8 cellular contexts compared by ENCODE assay signal in the genomic region with DNA sequence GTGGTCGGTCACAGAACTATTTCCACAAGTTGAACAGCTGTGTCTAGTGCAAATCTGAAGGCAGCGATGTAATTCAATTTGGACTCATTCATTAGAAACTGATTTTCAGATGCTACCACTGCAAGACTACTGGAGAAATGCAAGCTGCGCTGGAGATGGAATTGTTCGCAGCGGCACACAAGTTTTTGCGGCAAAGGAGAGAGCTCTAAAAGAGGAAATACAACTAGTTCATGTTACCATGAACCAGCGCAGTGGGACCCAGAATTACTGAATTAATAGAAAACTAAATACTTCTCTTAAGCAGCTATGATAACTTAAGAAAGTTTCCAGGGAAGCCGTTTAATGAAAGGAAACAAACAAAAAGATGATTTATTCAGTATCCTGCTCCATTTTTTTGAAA.
DNase-seq lines count a peak whose midpoint lies in the region; ATAC-seq lines count a peak whose summit lies in the region.

No MANE protein-coding gene starts in this region.

- H3K4me1 Mint-ChIP-seq in stimulated activated naive CD8-positive, alpha-beta T cell treated with anti-CD3 and anti-CD28 coated beads, Interleukin-15, Interleukin-2, amounts not matched to agents 100 ng/mL and 50 ng/mL, for 24 hours (ENCODE audit: low read depth) = peaks cover 67% of the 10 kb centered on the region
- peaks cover 47% of the 10 kb centered on the region for H3K4me1 Mint-ChIP-seq in memory B cell

- peak overlapping the region; percentile 91 for H3K27ac Mint-ChIP-seq in stimulated activated naive CD8-positive, alpha-beta T cell treated with anti-CD3 and anti-CD28 coated beads, Interleukin-15, Interleukin-2, amounts not matched to agents 100 ng/mL and 50 ng/mL, for 24 hours
- H3K27ac Mint-ChIP-seq in memory B cell = peak overlapping the region; percentile 81

- no peaks in the 10 kb centered on the region for H3K9me3 Mint-ChIP-seq in stimulated activated naive CD8-positive, alpha-beta T cell treated with anti-CD3 and anti-CD28 coated beads, Interleukin-15, Interleukin-2, amounts not matched to agents 100 ng/mL and 50 ng/mL, for 24 hours
- H3K9me3 Mint-ChIP-seq in memory B cell = no peaks in the 10 kb centered on the region

- H3K9ac ChIP-seq in adipocyte (ENCODE audit: low read length) = peak overlapping the region; percentile 81

- no peaks in the 10 kb centered on the region for H3K27me3 ChIP-seq in adipocyte (replicated peaks; ENCODE audit: control insufficient read depth, insufficient read depth, low read length)

- H3K9me3 ChIP-seq in adipocyte (ENCODE audit: control insufficient read depth, low read length) = no peaks in the 10 kb centered on the region

- peaks cover 5% of the 10 kb centered on the region for H3K27me3 Mint-ChIP-seq in stimulated activated naive CD8-positive, alpha-beta T cell treated with anti-CD3 and anti-CD28 coated beads, Interleukin-15, Interleukin-2, amounts not matched to agents 100 ng/mL and 50 ng/mL, for 24 hours
- peaks cover 2% of the 10 kb centered on the region for H3K27me3 Mint-ChIP-seq in memory B cell

- H3K4me3 Mint-ChIP-seq in stimulated activated naive CD8-positive, alpha-beta T cell treated with anti-CD3 and anti-CD28 coated beads, Interleukin-15, Interleukin-2, amounts not matched to agents 100 ng/mL and 50 ng/mL, for 24 hours = peak overlapping the region; percentile 95
- peak overlapping the region; percentile 89 for H3K4me3 Mint-ChIP-seq in memory B cell

- H3K4me1 ChIP-seq in adipocyte (ENCODE audit: control insufficient read depth, insufficient read depth, low read length) = peaks cover 49% of the 10 kb centered on the region

- H3K36me3 Mint-ChIP-seq in stimulated activated naive CD8-positive, alpha-beta T cell treated with anti-CD3 and anti-CD28 coated beads, Interleukin-15, Interleukin-2, amounts not matched to agents 100 ng/mL and 50 ng/mL, for 24 hours (ENCODE audit: low read depth) = peaks cover 20% of the 10 kb centered on the region
- H3K36me3 Mint-ChIP-seq in memory B cell = peaks cover 8% of the 10 kb centered on the region

- no peak for ATAC-seq in stimulated activated naive CD8-positive, alpha-beta T cell treated with anti-CD3 and anti-CD28 coated beads, Interleukin-15, Interleukin-2, amounts not matched to agents 100 U/mL and 50 U/mL, for 24 hours
- no peak for ATAC-seq in memory B cell (ENCODE audit: low read depth)
- no peak for ATAC-seq in HG02623 (IDR thresholded peaks at IDR 0.05; ENCODE audit: unreplicated experiment)
- no peak for ATAC-seq in GM21526 (IDR thresholded peaks at IDR 0.05; ENCODE audit: low FRiP score, unreplicated experiment)
- no peak for ATAC-seq in HG03442 (IDR thresholded peaks at IDR 0.05; ENCODE audit: unreplicated experiment)

- no peak for DNase-seq in stimulated activated naive CD8-positive, alpha-beta T cell treated with anti-CD3 and anti-CD28 coated beads, Interleukin-15, Interleukin-2, amounts not matched to agents 100 U/mL and 50 U/mL, for 24 hours
- peak; percentile 55 for DNase-seq in adipocyte (ENCODE audit: low read depth)
- DNase-seq in memory B cell (ENCODE audit: low spot score in 2 of 2) = peak in 1 of 2 donors; percentile 36
- DNase-seq in DMS53 treated with DMSO at 0.1 percent for 48 hours (lab: John Stamatoyannopoulos, UW; ENCODE audit: unreplicated experiment) = no peak

- no peaks in the 10 kb centered on the region for H3K36me3 ChIP-seq in adipocyte (ENCODE audit: control insufficient read depth, insufficient read depth, low read length, severe bottlenecking)

- H3K4me3 ChIP-seq in adipocyte (ENCODE audit: low read length) = peak overlapping the region; percentile 86
